9 cellular contexts compared by ENCODE assay signal in genomic region chr17:48241131-48241591, GRCh38.
DNase-seq lines count a peak whose midpoint lies in the region; ATAC-seq, FAIRE-seq and TF ChIP-seq lines count a peak whose summit lies in the region.
"Had no signal": no experiment of that assay in that cellular context is flagged by ENCODE, and none has a peak within 500 bp of the region (broad histone marks: within the 10 kb centered on the region; RNA-seq: fewer than 3 reads in every experiment).

No MANE protein-coding gene starts in this region.

- peak overlapping the region in 1 of 2 donors; percentile 70 for H3K27ac Mint-ChIP-seq in activated naive CD4-positive, alpha-beta T cell treated with anti-CD3 and anti-CD28 coated beads, Interleukin-2, amount 50 U/mL, for 72 hours
- H3K27ac Mint-ChIP-seq in mesothelial cell of epicardium, result peak overlapping the region; percentile 97

- H3K9ac ChIP-seq in K562 (ENCODE audit: insufficient read depth in 1 of 2, low read depth in 2 of 2, low read length in 2 of 2), result peak overlapping the region in 1 of 2 experiments; percentile 36; a peak in 1 of 4 replicates

- DNase-seq in activated naive CD4-positive, alpha-beta T cell treated with anti-CD3 and anti-CD28 coated beads, Interleukin-2, amount 50 U/mL, for 72 hours (ENCODE audit: low spot score in 2 of 2), result no peak
- no peak for DNase-seq in activated naive CD4-positive, alpha-beta T cell treated with Interleukin-2 at 50 U/mL for 16 hours
- DNase-seq in NCI-H1930 (lab: John Stamatoyannopoulos, UW), result peak; percentile 31 to 33
- peak; percentile 52 to 91 (median 68) for DNase-seq in K562 (ENCODE audit: extremely low read depth in 1 of 4, low spot score in 3 of 4)
- DNase-seq in mesothelial cell of epicardium (ENCODE audit: low spot score in 2 of 2, unreplicated experiment in 2 of 2), result no peak
- DNase-seq in effector CD8-positive, alpha-beta T cell (lab: John Stamatoyannopoulos, UW), result no peak
- no peak for DNase-seq in NCI-H2196 treated with DMSO at 0.1 percent for 48 hours (lab: John Stamatoyannopoulos, UW; ENCODE audit: unreplicated experiment)

- H3K36me3 ChIP-seq in K562 (ENCODE audit: control insufficient read depth, insufficient read depth, low read length), result no peaks in the 10 kb centered on the region; the same call in 2 of the 3 replicates

- 0 out of 2 replicates have a peak, but pooled peaks have one; percentile 45 for TF ChIP-seq POLR2A in K562 (conservative IDR thresholded peaks at IDR 0.05)

- TF ChIP-seq EP300 in K562 (IDR thresholded peaks at IDR 0.05; ENCODE audit: low read length), result peak; percentile 44; the same call in 1 of the 2 replicates

- peaks cover 74% of the 10 kb centered on the region for H3K4me1 Mint-ChIP-seq in mesothelial cell of epicardium

- no peaks in the 10 kb centered on the region for H3K9me3 ChIP-seq in K562 (replicated peaks; ENCODE audit: control insufficient read depth, insufficient read depth, low read depth, low read length)

- CTCF ChIA-PET in K562 (lab: Yijun Ruan, JAX; ENCODE audit: low intra/inter-chr PET ratio), result no interaction called here

- BruUV-seq in K562 (replicated peaks; lab: Mats Ljungman, UMichigan), result no TSS peak

- H3K4me3 ChIP-seq in K562, result no peak overlapping the region

- H3K9me1 ChIP-seq in K562 (ENCODE audit: control insufficient read depth, insufficient read depth, low read length), result no peaks in the 10 kb centered on the region

- H3K27me3 Mint-ChIP-seq in mesothelial cell of epicardium (ENCODE audit: low read depth), result no peaks in the 10 kb centered on the region

- H3K36me3 Mint-ChIP-seq in activated naive CD4-positive, alpha-beta T cell treated with anti-CD3 and anti-CD28 coated beads, Interleukin-2, amount 50 U/mL, for 72 hours, result peaks cover 0 to 6% of the 10 kb centered on the region in 2 donors
- H3K36me3 Mint-ChIP-seq in mesothelial cell of epicardium, result no peaks in the 10 kb centered on the region

- no peaks in the 10 kb centered on the region for H3K9me3 Mint-ChIP-seq in activated naive CD4-positive, alpha-beta T cell treated with anti-CD3 and anti-CD28 coated beads, Interleukin-2, amount 50 U/mL, for 72 hours
- H3K9me3 Mint-ChIP-seq in mesothelial cell of epicardium, result no peaks in the 10 kb centered on the region

- peaks cover 12 to 74% of the 10 kb centered on the region in 2 experiments for H3K4me1 ChIP-seq in K562 (replicated peaks in 1 of 2; ENCODE audit: control insufficient read depth in 2 of 2, insufficient read depth in 2 of 2, low read length in 2 of 2)

- WGBS in K562 (ENCODE audit: insufficient coverage, low coverage, missing lambda C conversion rate), result 0% methylated on average over 1 of the region's 1 CpG

- H3K4me3 Mint-ChIP-seq in mesothelial cell of epicardium, result no peak overlapping the region

- H3K4me2 ChIP-seq in K562 (ENCODE audit: insufficient read depth, low read length), result peak overlapping the region; percentile 47

- intact Hi-C loops in K562 (cut with micrococcal nuclease), result no loop called here

- peak overlapping the region; percentile 88 for H2AFZ ChIP-seq in K562 (ENCODE audit: low read depth, low read length)

- peak overlapping the region; percentile 74 for H3K27ac ChIP-seq in K562 (ENCODE audit: extremely low read depth, low read depth, low read length)

- TF ChIP-seq CTCF in K562 (IDR thresholded peaks at IDR 0.05 in 2 of 3, conservative IDR thresholded peaks at IDR 0.05 in 1 of 3; ENCODE audit: insufficient read depth in 2 of 3, low read depth in 1 of 3, low read length in 3 of 3) (no peak; a peak in 1 of 6 replicates), mesothelial cell of epicardium (IDR thresholded peaks at IDR 0.05; ENCODE audit: unreplicated experiment) (no peak)

- no peaks in the 10 kb centered on the region for H3K27me3 ChIP-seq in K562 (ENCODE audit: control insufficient read depth in 2 of 2, insufficient read depth in 2 of 2, low read length in 2 of 2)

- no peak; a peak in 1 of 4 replicates for TF ChIP-seq RAD21 in K562 (CRISPR knock-in tag; conservative IDR thresholded peaks at IDR 0.05 in 1 of 2, IDR thresholded peaks at IDR 0.05 in 1 of 2)

- no peaks in the 10 kb centered on the region for H4K20me1 ChIP-seq in K562 (replicated peaks; ENCODE audit: control insufficient read depth, insufficient read depth, low read length)

- POLR2A ChIA-PET in K562 (lab: Yijun Ruan, JAX), result interaction anchor here (1.4 kb wide), 2 partner anchors 9 to 14 kb away, joined by 3 to 6 read pairs; no protein-coding TSS in a partner anchor

- FAIRE-seq in K562 (lab: Jason Lieb, UNC), result peak; percentile 95
- FAIRE-seq: colon had no signal

- H3K79me2 ChIP-seq in K562 (ENCODE audit: control insufficient read depth, insufficient read depth, low read length), result no peaks in the 10 kb centered on the region

- in situ Hi-C loops in K562 (cut with MboI), result no loop called here

- ATAC-seq in activated naive CD4-positive, alpha-beta T cell treated with anti-CD3 and anti-CD28 coated beads, Interleukin-2, amount 50 U/mL, for 72 hours, result peak; percentile 61 to 82
- ATAC-seq in HG02588 (IDR thresholded peaks at IDR 0.05; ENCODE audit: unreplicated experiment), result peak; percentile 87
- ATAC-seq in K562, result peak; percentile 90

TF ChIP-seq in K562, 482 proteins besides CTCF, POLR2A, EP300 and RAD21 (continues in another document):
- TF ChIP-seq MIER1 (IDR thresholded peaks at IDR 0.05; ENCODE audit: low read depth) (0 out of 2 replicates have a peak, but pooled peaks have one; percentile 25), ZKSCAN8 (CRISPR knock-in tag; IDR thresholded peaks at IDR 0.05) (peak; percentile 66; the same call in 1 of the 2 replicates), ZNF695 (CRISPR knock-in tag; IDR thresholded peaks at IDR 0.05) (no peak), HDAC2 (IDR thresholded peaks at IDR 0.05) (no peak), RCOR1 (IDR thresholded peaks at IDR 0.05; ENCODE audit: borderline replicate concordance in 1 of 2, low read depth in 2 of 2, low read length in 2 of 2) (0 out of 4 replicates have a peak, but pooled peaks of 1 of the 2 experiments have one; percentile 12), ETS2 (tag; IDR thresholded peaks at IDR 0.05; ENCODE audit: borderline replicate concordance, poor library complexity, severe bottlenecking) (no peak), CREBBP (IDR thresholded peaks at IDR 0.05; ENCODE audit: low read depth, low read length) (no peak), ZNF518B (CRISPR knock-in tag; IDR thresholded peaks at IDR 0.05) (no peak), MCM3 (IDR thresholded peaks at IDR 0.05) (no peak), HINFP (tag; conservative IDR thresholded peaks at IDR 0.05; ENCODE audit: low read depth) (no peak), ZFP1 (CRISPR knock-in tag; IDR thresholded peaks at IDR 0.05) (no peak), SNRNP70 (optimal IDR thresholded peaks at IDR 0.05; ENCODE audit: low read depth, low read length) (no peak), GTF2A2 (tag; IDR thresholded peaks at IDR 0.05) (no peak), ESRRA (IDR thresholded peaks at IDR 0.05; ENCODE audit: borderline replicate concordance, low read depth) (no peak), ZBTB7A (IDR thresholded peaks at IDR 0.05; ENCODE audit: borderline replicate concordance, control insufficient read depth, low read depth, low read length) (no peak), ZNF584 (CRISPR knock-in tag; IDR thresholded peaks at IDR 0.05; ENCODE audit: low read depth) (peak; percentile 86)

Comparison
In these comparisons a context has a peak if more than half of its experiments do, and no peak if none do; other contexts are left out.
1. DNase-seq: peak in NCI-H1930 (2 of 2) and K562 (4 of 4); none in activated naive CD4-positive, alpha-beta T cell treated with anti-CD3 and anti-CD28 coated beads, Interleukin-2, amount 50 U/mL, for 72 hours (0 of 2), activated naive CD4-positive, alpha-beta T cell treated with Interleukin-2 at 50 U/mL for 16 hours (single experiment), mesothelial cell of epicardium (0 of 2), effector CD8-positive, alpha-beta T cell (single experiment) and NCI-H2196 treated with DMSO at 0.1 percent for 48 hours (single experiment).
2. Peak in every context shown above with its lines, with median percentiles within 50 percentile points of each other: ATAC-seq.